Comparison of ENCODE assay signal across 1 cellular context in the genomic region with DNA sequence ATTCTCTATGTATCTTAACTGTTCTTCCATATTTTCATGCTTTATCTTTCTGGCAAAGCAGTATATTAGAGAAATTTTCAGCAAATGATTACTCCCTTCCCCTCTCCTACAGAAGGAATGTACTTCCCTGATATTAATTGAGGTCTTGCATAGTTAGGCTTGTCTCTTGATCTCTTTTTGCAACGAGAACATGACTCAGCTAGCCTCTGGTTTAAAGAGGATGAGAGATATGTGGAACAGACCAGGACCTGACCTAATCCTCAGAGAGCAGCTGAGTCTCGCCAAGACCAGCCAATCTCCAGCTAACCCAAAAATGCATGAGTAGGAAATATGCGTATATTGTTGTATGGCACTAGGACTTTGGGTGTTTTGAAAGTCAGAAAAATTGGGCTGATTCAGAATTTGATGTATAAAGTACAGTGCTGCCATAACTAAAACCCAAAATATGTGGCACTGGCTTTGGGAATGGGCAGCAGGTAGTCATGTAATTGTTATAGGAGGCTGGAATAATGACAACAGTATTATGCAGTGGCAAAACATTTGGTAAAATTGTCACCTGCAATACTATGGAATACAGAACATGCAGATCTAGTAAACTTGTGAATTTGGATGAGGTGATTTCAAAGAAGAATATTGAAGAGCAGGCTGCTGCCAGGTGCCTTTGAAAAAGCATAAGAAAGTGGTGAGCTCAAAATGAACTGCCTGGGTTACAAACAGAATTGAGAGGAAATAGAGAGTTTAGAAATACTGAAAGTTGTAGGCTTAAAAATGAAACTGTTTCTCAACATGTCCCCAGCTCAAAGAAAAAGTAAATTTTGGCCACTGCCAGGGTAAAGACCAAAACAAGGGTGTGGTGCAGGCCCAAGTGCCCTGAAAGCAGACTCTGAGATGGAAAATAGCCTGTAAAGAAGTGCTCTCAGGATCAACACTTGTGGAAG.
TF ChIP-seq lines count a peak whose summit lies in the region.

No MANE protein-coding gene starts in this region.

TF ChIP-seq in K562, 482 proteins besides CTCF, POLR2A, EP300 and RAD21 (continued from another document and continues in another):
- TF ChIP-seq C11orf30 (IDR thresholded peaks at IDR 0.05; ENCODE audit: low read depth) (peak; percentile 88), RHOXF2B (CRISPR knock-in tag; conservative IDR thresholded peaks at IDR 0.05) (no peak), MAFK (IDR thresholded peaks at IDR 0.05; ENCODE audit: low read length) (peak; percentile 83), YY1 (IDR thresholded peaks at IDR 0.05; ENCODE audit: borderline replicate concordance in 1 of 3, control insufficient read depth in 1 of 3, extremely low read depth in 1 of 3, insufficient read depth in 3 of 3, insufficient read length in 1 of 3, insufficient replicate concordance in 2 of 3, low read depth in 1 of 3, low read length in 2 of 3) (no peak), CC2D1A (IDR thresholded peaks at IDR 0.05) (peak; percentile 51; the same call in 1 of the 2 replicates), KDM5B (IDR thresholded peaks at IDR 0.05; ENCODE audit: insufficient replicate concordance, low read depth, low read length) (no peak), ATF7 (IDR thresholded peaks at IDR 0.05) (peak; percentile 54; the same call in 1 of the 2 replicates), LEF1 (IDR thresholded peaks at IDR 0.05) (peak; percentile 63; the same call in 1 of the 2 replicates), ZKSCAN8 (CRISPR knock-in tag; IDR thresholded peaks at IDR 0.05) (no peak), ZNF592 (IDR thresholded peaks at IDR 0.05) (peak; percentile 52; the same call in 1 of the 2 replicates), EHMT2 (IDR thresholded peaks at IDR 0.05) (peak; percentile 71; the same call in 1 of the 2 replicates), NFRKB (IDR thresholded peaks at IDR 0.05; ENCODE audit: low read depth) (no peak), STAT5A (IDR thresholded peaks at IDR 0.05; ENCODE audit: borderline replicate concordance, low read length) (peak; percentile 65; the same call in 1 of the 2 replicates), ASH1L (IDR thresholded peaks at IDR 0.05; ENCODE audit: borderline replicate concordance, low read depth, partially characterized antibody) (no peak), GATA2 (CRISPR knock-in tag; IDR thresholded peaks at IDR 0.05) (peak; percentile 82), CBFA2T3 (IDR thresholded peaks at IDR 0.05) (peak; percentile 89), CTBP1 (IDR thresholded peaks at IDR 0.05; ENCODE audit: borderline replicate concordance) (peak; percentile 87), CREB1 (IDR thresholded peaks at IDR 0.05) (peak; percentile 42; the same call in 1 of the 2 replicates), CREB1 (CRISPR knock-in tag; IDR thresholded peaks at IDR 0.05) (no peak), ZNF3 (CRISPR knock-in tag; IDR thresholded peaks at IDR 0.05) (no peak), PML (IDR thresholded peaks at IDR 0.05; ENCODE audit: low read length) (peak; percentile 33; the same call in 1 of the 2 replicates), FOSL1 (tag; conservative IDR thresholded peaks at IDR 0.05) (peak; percentile 85), FOXK1 (CRISPR knock-in tag; IDR thresholded peaks at IDR 0.05; ENCODE audit: borderline replicate concordance) (no peak), HDGF (IDR thresholded peaks at IDR 0.05) (no peak), CREBBP (IDR thresholded peaks at IDR 0.05; ENCODE audit: low read depth, low read length) (no peak), NFE2 (IDR thresholded peaks at IDR 0.05; ENCODE audit: low read depth) (peak; percentile 96), NRF1 (conservative IDR thresholded peaks at IDR 0.05 in 1 of 2, IDR thresholded peaks at IDR 0.05 in 1 of 2) (0 out of 4 replicates have a peak, but pooled peaks of 1 of the 2 experiments have one; percentile 10), JUN (IDR thresholded peaks at IDR 0.05; ENCODE audit: borderline replicate concordance, low read depth, low read length) (peak; percentile 64), JUN (CRISPR knock-in tag; IDR thresholded peaks at IDR 0.05; ENCODE audit: borderline replicate concordance) (no peak), ZEB2 (IDR thresholded peaks at IDR 0.05) (peak; percentile 15; the same call in 1 of the 2 replicates), SMARCB1 (IDR thresholded peaks at IDR 0.05; ENCODE audit: insufficient read length, low read depth) (no peak), ZBTB43 (CRISPR knock-in tag; IDR thresholded peaks at IDR 0.05) (no peak), SMARCC2 (IDR thresholded peaks at IDR 0.05; ENCODE audit: low read depth) (peak; percentile 60; the same call in 1 of the 2 replicates), ETV5 (CRISPR knock-in tag; IDR thresholded peaks at IDR 0.05; ENCODE audit: low read depth) (no peak), HES1 (IDR thresholded peaks at IDR 0.05; ENCODE audit: low read depth) (0 out of 2 replicates have a peak, but pooled peaks have one; percentile 6)
- TF ChIP-seq, protein P1, sequence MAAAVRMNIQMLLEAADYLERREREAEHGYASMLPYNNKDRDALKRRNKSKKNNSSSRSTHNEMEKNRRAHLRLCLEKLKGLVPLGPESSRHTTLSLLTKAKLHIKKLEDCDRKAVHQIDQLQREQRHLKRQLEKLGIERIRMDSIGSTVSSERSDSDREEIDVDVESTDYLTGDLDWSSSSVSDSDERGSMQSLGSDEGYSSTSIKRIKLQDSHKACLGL (CRISPR knock-in tag; IDR thresholded peaks at IDR 0.05; ENCODE audit: borderline replicate concordance, poor library complexity, severe bottlenecking) = no peak
- TF ChIP-seq, protein P2, sequence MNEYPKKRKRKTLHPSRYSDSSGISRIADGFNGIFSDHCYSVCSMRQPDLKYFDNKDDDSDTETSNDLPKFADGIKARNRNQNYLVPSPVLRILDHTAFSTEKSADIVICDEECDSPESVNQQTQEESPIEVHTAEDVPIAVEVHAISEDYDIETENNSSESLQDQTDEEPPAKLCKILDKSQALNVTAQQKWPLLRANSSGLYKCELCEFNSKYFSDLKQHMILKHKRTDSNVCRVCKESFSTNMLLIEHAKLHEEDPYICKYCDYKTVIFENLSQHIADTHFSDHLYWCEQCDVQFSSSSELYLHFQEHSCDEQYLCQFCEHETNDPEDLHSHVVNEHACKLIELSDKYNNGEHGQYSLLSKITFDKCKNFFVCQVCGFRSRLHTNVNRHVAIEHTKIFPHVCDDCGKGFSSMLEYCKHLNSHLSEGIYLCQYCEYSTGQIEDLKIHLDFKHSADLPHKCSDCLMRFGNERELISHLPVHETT (CRISPR knock-in tag; conservative IDR thresholded peaks at IDR 0.05 in 1 of 2, IDR thresholded peaks at IDR 0.05 in 1 of 2) = 0 out of 4 replicates have a peak, but pooled peaks of 1 of the 2 experiments have one; percentile 24
- TF ChIP-seq, protein P3, sequence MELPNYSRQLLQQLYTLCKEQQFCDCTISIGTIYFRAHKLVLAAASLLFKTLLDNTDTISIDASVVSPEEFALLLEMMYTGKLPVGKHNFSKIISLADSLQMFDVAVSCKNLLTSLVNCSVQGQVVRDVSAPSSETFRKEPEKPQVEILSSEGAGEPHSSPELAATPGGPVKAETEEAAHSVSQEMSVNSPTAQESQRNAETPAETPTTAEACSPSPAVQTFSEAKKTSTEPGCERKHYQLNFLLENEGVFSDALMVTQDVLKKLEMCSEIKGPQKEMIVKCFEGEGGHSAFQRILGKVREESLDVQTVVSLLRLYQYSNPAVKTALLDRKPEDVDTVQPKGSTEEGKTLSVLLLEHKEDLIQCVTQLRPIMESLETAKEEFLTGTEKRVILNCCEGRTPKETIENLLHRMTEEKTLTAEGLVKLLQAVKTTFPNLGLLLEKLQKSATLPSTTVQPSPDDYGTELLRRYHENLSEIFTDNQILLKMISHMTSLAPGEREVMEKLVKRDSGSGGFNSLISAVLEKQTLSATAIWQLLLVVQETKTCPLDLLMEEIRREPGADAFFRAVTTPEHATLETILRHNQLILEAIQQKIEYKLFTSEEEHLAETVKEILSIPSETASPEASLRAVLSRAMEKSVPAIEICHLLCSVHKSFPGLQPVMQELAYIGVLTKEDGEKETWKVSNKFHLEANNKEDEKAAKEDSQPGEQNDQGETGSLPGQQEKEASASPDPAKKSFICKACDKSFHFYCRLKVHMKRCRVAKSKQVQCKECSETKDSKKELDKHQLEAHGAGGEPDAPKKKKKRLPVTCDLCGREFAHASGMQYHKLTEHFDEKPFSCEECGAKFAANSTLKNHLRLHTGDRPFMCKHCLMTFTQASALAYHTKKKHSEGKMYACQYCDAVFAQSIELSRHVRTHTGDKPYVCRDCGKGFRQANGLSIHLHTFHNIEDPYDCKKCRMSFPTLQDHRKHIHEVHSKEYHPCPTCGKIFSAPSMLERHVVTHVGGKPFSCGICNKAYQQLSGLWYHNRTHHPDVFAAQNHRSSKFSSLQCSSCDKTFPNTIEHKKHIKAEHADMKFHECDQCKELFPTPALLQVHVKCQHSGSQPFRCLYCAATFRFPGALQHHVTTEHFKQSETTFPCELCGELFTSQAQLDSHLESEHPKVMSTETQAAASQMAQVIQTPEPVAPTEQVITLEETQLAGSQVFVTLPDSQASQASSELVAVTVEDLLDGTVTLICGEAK (IDR thresholded peaks at IDR 0.05) = 0 out of 2 replicates have a peak, but pooled peaks have one; percentile 20
- TF ChIP-seq, protein P3 (CRISPR knock-in tag; IDR thresholded peaks at IDR 0.05) = no peak
